ENCODE assay signal across 16 cellular contexts in the genomic region with DNA sequence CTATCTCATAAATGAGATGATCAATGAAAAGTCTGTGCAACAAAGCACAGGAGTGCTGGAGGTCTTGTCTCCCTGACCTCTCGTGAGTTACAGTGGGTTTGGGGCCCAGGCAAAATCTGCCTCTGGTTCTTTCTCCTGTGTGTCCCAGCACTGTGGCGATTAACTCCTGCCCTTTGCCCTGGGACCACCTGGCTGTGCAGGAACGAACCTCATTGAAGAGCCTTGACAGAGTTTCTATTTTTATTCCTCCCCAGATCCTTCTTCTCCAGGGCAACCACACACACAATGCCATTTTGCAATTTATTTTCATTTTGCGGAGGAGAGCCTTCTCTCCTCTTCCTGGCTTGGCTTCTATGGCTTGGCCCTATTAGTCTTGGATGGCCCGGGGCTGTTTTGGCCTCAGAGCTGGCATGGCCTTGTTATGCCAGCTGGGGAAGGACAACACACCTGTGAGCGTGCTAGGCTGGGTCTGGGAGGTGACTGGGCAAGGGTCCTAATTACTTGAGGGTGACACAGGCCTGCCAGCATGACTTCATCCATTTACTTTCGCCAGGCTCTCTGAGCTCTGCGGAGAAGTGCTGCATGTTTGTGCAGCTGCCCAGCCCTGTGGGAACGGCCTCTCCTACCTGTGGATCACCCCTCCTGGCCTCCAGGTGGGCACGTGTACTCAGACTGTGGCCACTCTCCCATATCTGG.
DNase-seq lines count a peak whose midpoint lies in the region; ATAC-seq and TF ChIP-seq lines count a peak whose summit lies in the region.
"Had no signal": no experiment of that assay in that cellular context is flagged by ENCODE, and none has a peak within 500 bp of the region (broad histone marks: within the 10 kb centered on the region; RNA-seq: fewer than 3 reads in every experiment).

No MANE protein-coding gene starts in this region.

- peaks cover 18% of the 10 kb centered on the region for H3K27me3 Mint-ChIP-seq in mesothelial cell of epicardium (ENCODE audit: low read depth)
- H3K27me3 Mint-ChIP-seq: activated naive CD8-positive, alpha-beta T cell; activated T-cell treated with anti-CD3 and anti-CD28 coated beads, Interleukin-2, amount 50 U/mL, for 24 hours had no signal

- peak; percentile 72 for ATAC-seq in esophagus mucosa

- H3K27ac ChIP-seq in PC-9: no peak overlapping the region
- H3K27ac ChIP-seq in stomach: peak overlapping the region; percentile 13 to 67 (median 49)
- no peak overlapping the region for H3K27ac ChIP-seq in WERI-Rb-1
- H3K27ac ChIP-seq: dorsolateral prefrontal cortex had no signal

- H3K4me1 ChIP-seq in PC-9 (replicated peaks; ENCODE audit: insufficient read depth) (no peaks in the 10 kb centered on the region), stomach (peaks cover 0 to 11% (median 8%) of the 10 kb centered on the region in 4 donors)

- H2AFZ ChIP-seq in PC-9: no peak overlapping the region

- H3K4me3 ChIP-seq in PC-9 (no peak overlapping the region), stomach (no peak overlapping the region), WERI-Rb-1 (ENCODE audit: low read depth, low read length) (no peak overlapping the region)
- H3K4me3 ChIP-seq: dorsolateral prefrontal cortex had no signal

- no peak for TF ChIP-seq EP300 in stomach (IDR thresholded peaks at IDR 0.05)

- H3K9me3 ChIP-seq in PC-9 (ENCODE audit: insufficient read depth, low read depth) (no peaks in the 10 kb centered on the region), stomach (no peaks in the 10 kb centered on the region), WERI-Rb-1 (ENCODE audit: severe bottlenecking) (no peaks in the 10 kb centered on the region)

- no peaks in the 10 kb centered on the region for H3K9me2 ChIP-seq in PC-9 (ENCODE audit: insufficient read depth)

- H3K36me3 ChIP-seq in PC-9 (ENCODE audit: low read depth) (no peaks in the 10 kb centered on the region), stomach (no peaks in the 10 kb centered on the region), WERI-Rb-1 (no peaks in the 10 kb centered on the region)

- H3K4me1 Mint-ChIP-seq in mesothelial cell of epicardium: peaks cover 11% of the 10 kb centered on the region

- no peak overlapping the region for H3K4me3 Mint-ChIP-seq in mesothelial cell of epicardium
- H3K4me3 Mint-ChIP-seq: activated naive CD8-positive, alpha-beta T cell; activated T-cell treated with anti-CD3 and anti-CD28 coated beads, Interleukin-2, amount 50 U/mL, for 24 hours; IgD-negative memory B cell had no signal

- H3F3A ChIP-seq in PC-9 (ENCODE audit: insufficient read depth, low read depth): no peaks in the 10 kb centered on the region

- H3K79me2 ChIP-seq in PC-9 (ENCODE audit: low read depth): no peaks in the 10 kb centered on the region

- no peak for TF ChIP-seq POLR2A in stomach (IDR thresholded peaks at IDR 0.05)

- BruUV-seq in PC-9 (replicated peaks; lab: Mats Ljungman, UMichigan): no TSS peak

- WGBS in stomach, 5 donors: 38 to 66% (median 46%) methylated on average over 10 of the region's 10 CpGs

- H4K20me1 ChIP-seq in PC-9 (ENCODE audit: insufficient read depth): no peaks in the 10 kb centered on the region

- no peaks in the 10 kb centered on the region for H3K36me3 Mint-ChIP-seq in mesothelial cell of epicardium
- H3K36me3 Mint-ChIP-seq: activated naive CD8-positive, alpha-beta T cell; IgD-negative memory B cell had no signal

- TF ChIP-seq CTCF in PC-9 (conservative IDR thresholded peaks at IDR 0.05) (no peak), stomach (IDR thresholded peaks at IDR 0.05) (no peak), mesothelial cell of epicardium (IDR thresholded peaks at IDR 0.05; ENCODE audit: unreplicated experiment) (no peak), WERI-Rb-1 (IDR thresholded peaks at IDR 0.05; ENCODE audit: low read depth, low read length) (no peak)

- no peak overlapping the region for H3K4me2 ChIP-seq in PC-9

- H3K27me3 ChIP-seq in PC-9 (ENCODE audit: insufficient read depth, low read depth): no peaks in the 10 kb centered on the region
- H3K27me3 ChIP-seq in stomach: no peaks in the 10 kb centered on the region
- H3K27me3 ChIP-seq in WERI-Rb-1 (ENCODE audit: insufficient read depth, low read depth, severe bottlenecking): no peaks in the 10 kb centered on the region

- CTCF ChIA-PET in PC-9 (lab: Charles Lee): no interaction called here

- no peak overlapping the region for H3K27ac Mint-ChIP-seq in mesothelial cell of epicardium
- H3K27ac Mint-ChIP-seq: activated naive CD8-positive, alpha-beta T cell; activated T-cell treated with anti-CD3 and anti-CD28 coated beads, Interleukin-2, amount 50 U/mL, for 24 hours; IgD-negative memory B cell had no signal

- POLR2A ChIA-PET in PC-9 (lab: Charles Lee; ENCODE audit: unreplicated experiment): no interaction called here

- H3K9me3 Mint-ChIP-seq in mesothelial cell of epicardium: peaks cover under 1% of the 10 kb centered on the region
- H3K9me3 Mint-ChIP-seq: activated T-cell treated with anti-CD3 and anti-CD28 coated beads, Interleukin-2, amount 50 U/mL, for 24 hours; IgD-negative memory B cell had no signal

- intact Hi-C loops in PC-9 (cut with micrococcal nuclease; ENCODE audit: unreplicated experiment): no loop called here
- intact Hi-C loops in stomach (cut with DNase I; ENCODE audit: low total_unique reads): no loop called here

- DNase-seq in NCI-H2029 (lab: John Stamatoyannopoulos, UW): peak; percentile 95
- peak; percentile 27 to 31 for DNase-seq in PC-9
- DNase-seq in stomach: peak; percentile 90
- no peak for DNase-seq in mesothelial cell of epicardium (ENCODE audit: low spot score in 2 of 2, unreplicated experiment in 2 of 2)
- DNase-seq in pons (ENCODE audit: low spot score): no peak
- DNase-seq in WERI-Rb-1: no peak
- DNase-seq: activated CD4-positive, alpha-beta T cell treated with anti-CD3 and anti-CD28 coated beads, Interleukin-2, amount 50 U/mL, for 48 hours; activated T-cell treated with anti-CD3 and anti-CD28 coated beads, Interleukin-2, amount 50 U/mL, for 24 hours; DMS79; occipital lobe; OCI-M1; stimulated activated CD4-positive, alpha-beta T cell treated with anti-CD3 and anti-CD28 coated beads, Interleukin-4, amount 100 ng/mL, for 4 hours had no signal

Comparison
In these comparisons a context has a peak if more than half of its experiments do, and no peak if none do; other contexts are left out.
1. DNase-seq: peak in NCI-H2029 (single experiment), PC-9 (2 of 2) and stomach (single experiment); none in mesothelial cell of epicardium (0 of 2), pons (single experiment) and WERI-Rb-1 (single experiment).
2. H3K27ac ChIP-seq: peak in stomach (5 of 5); none in PC-9 (single experiment) and WERI-Rb-1 (single experiment).